Comparison of ENCODE assay signal across 16 cellular contexts in the genomic region with DNA sequence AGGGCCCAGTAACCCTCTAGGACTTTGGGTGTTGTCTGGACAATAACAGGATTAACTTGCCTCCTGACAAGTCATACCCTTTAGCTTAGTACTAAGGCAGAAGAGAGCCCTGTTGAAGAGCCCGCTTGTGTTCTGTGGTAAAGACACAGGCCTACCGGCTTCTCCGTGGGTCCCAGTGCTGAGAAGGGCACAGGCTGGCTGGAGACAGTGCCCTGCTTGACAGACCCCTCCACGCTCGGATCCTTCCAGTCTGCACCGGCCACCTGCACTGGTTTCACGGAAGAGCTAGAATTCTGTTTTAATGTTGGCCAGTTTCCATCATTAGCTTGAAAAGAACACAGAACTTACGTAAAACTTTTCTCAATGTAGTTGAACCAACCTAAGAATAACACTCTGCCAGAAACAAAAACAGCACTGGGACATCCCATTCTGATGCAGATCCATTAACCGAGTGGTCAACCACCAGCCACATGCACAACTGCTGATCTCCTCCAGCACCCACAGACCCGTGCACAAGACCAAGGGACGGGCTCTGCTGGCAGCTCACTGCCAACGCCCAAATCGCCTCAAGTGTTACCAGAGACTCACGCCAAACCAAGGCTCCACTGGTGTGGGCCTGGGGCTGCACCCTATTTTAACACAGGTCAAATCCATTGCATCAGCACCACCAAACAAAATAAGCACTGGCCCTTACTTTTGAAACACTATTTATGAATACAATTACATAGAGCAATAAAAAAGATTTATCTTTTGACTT.
"Had no signal": no experiment of that assay in that cellular context is flagged by ENCODE, and none has a peak within 500 bp of the region (broad histone marks: within the 10 kb centered on the region; RNA-seq: fewer than 3 reads in every experiment).

No MANE protein-coding gene starts in this region.

- H3K27me3 ChIP-seq: ascending aorta, cardiac muscle cell, neutrophil, upper lobe of left lung had no signal

- H3K27me3 Mint-ChIP-seq: activated naive CD8-positive, alpha-beta T cell treated with anti-CD3 and anti-CD28 coated beads, Interleukin-2, amount 10 ng/mL, durations not matched to agents 7 days and 5 days; naive thymus-derived CD8-positive, alpha-beta T cell had no signal

- DNase-seq: activated gamma-delta T cell treated with Interleukin-2 at 50 U/mL for 16 hours; activated naive CD8-positive, alpha-beta T cell treated with anti-CD3 and anti-CD28 coated beads, Interleukin-2, amount 10 ng/mL, durations not matched to agents 7 days and 5 days; activated T-cell treated with anti-CD3 and anti-CD28 coated beads, Interleukin-2, amount 50 U/mL, for 48 hours; effector memory CD4-positive, alpha-beta T cell; hypothalamus; left cardiac atrium; naive thymus-derived CD8-positive, alpha-beta T cell; right cardiac atrium; stimulated activated CD4-positive, alpha-beta T cell treated with anti-CD3 and anti-CD28 coated beads, Interleukin-2, amount 100 ng/mL, for 24 hours; stimulated activated naive CD4-positive, alpha-beta T cell; upper lobe of left lung had no signal

- H3K36me3 Mint-ChIP-seq: activated naive CD8-positive, alpha-beta T cell treated with anti-CD3 and anti-CD28 coated beads, Interleukin-2, amount 10 ng/mL, durations not matched to agents 7 days and 5 days had no signal

- H3K27ac Mint-ChIP-seq: activated naive CD8-positive, alpha-beta T cell treated with anti-CD3 and anti-CD28 coated beads, Interleukin-2, amount 10 ng/mL, durations not matched to agents 7 days and 5 days; naive thymus-derived CD8-positive, alpha-beta T cell had no signal

- H3K4me1 Mint-ChIP-seq: activated naive CD8-positive, alpha-beta T cell treated with anti-CD3 and anti-CD28 coated beads, Interleukin-2, amount 10 ng/mL, durations not matched to agents 7 days and 5 days had no signal

- H3K4me3 ChIP-seq: ascending aorta, cardiac muscle cell, lung, upper lobe of left lung had no signal

- ATAC-seq: activated CD4-positive, CD25-positive, alpha-beta regulatory T cell treated with anti-CD3 and anti-CD28 coated beads, Interleukin-2, amount 50 U/mL, for 24 hours; naive thymus-derived CD8-positive, alpha-beta T cell; right cardiac atrium had no signal

- H3K27ac ChIP-seq: ascending aorta, cardiac muscle cell, neutrophil, upper lobe of left lung had no signal

- H3K4me3 Mint-ChIP-seq: activated naive CD8-positive, alpha-beta T cell treated with anti-CD3 and anti-CD28 coated beads, Interleukin-2, amount 10 ng/mL, durations not matched to agents 7 days and 5 days; naive thymus-derived CD8-positive, alpha-beta T cell had no signal

- H3K9me3 ChIP-seq: ascending aorta, neutrophil, upper lobe of left lung had no signal

- H3K36me3 ChIP-seq: neutrophil had no signal

- H3K4me1 ChIP-seq: upper lobe of left lung had no signal
